ENCODE assay signal across 8 cellular contexts in the genomic region with DNA sequence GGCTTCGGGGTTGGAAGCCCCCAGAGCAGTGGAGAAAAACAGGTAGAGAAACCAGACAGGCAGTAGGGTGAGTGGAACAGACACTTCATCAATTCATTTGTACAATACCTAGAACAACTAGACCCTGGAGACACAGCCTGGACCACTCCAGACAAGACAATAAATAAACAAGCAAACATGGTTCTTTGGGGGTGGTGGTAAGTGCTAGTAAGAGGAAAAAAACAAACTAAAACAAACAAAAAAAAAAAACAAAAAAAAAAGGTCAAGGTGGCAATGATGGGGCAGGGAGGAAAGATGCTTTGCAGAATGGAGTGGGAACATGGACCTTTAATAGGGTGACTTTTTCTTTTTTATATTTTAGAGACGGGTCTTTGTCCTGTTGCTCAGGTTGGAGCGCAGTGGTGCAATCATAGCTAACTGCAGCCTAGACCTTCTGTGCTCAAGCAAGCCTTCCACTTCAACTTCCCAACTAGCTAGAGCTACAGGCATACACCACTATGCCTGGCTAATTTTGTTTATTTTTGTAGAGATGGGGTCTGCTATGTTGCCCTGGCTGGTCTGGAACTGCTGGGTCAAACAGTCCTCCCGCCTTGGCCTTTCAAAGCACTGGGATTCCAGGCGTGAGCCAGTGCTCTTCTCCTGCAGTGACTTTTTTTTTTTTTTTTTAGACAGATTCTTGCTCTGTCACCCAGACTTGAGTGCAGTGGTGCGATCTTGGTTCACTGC. TPM values are rescaled to one million over a fixed set of nuclear protein-coding genes. Genes with fewer than 3 reads are reported as not detected.
DNase-seq lines count a peak whose midpoint lies in the region; ATAC-seq and TF ChIP-seq lines count a peak whose summit lies in the region.

No MANE protein-coding gene starts in this region.

- no peak for ATAC-seq in mucosa of descending colon
- no peak for ATAC-seq in HG03175 (IDR thresholded peaks at IDR 0.05; ENCODE audit: unreplicated experiment)
- ATAC-seq in GM21528 (IDR thresholded peaks at IDR 0.05; ENCODE audit: low FRiP score, unreplicated experiment) = no peak

- POLR2A ChIA-PET in A673 (lab: Charles Lee; ENCODE audit: low non-redundant PET) = interaction anchor here (0.6 kb wide), 1 partner anchor 28 kb away, joined by 6 read pairs; no protein-coding TSS in a partner anchor

- H3K27me3 ChIP-seq in A673 (replicated peaks; ENCODE audit: insufficient read depth, low read depth, low read length, poor library complexity) (no peaks in the 10 kb centered on the region), brain microvascular endothelial cell (replicated peaks) (no peaks in the 10 kb centered on the region)

- H3K4me3 ChIP-seq in A673 (ENCODE audit: low read depth, low read length, poor library complexity, severe bottlenecking) (peak overlapping the region; percentile 59), brain microvascular endothelial cell (ENCODE audit: low read depth, low read length) (peak overlapping the region; percentile 98), mucosa of descending colon (peak overlapping the region; percentile 83)

- in situ Hi-C loops in brain microvascular endothelial cell (cut with HindIII; ENCODE audit: low pct_ligation_motif_present, low sequenced_read_pairs) = no loop called here

- DNase-seq in A673 (ENCODE audit: low spot score) (no peak), HFFc6 (no peak), brain microvascular endothelial cell (no peak), mucosa of descending colon (no peak), GM19240 (ENCODE audit: insufficient read length, low spot score) (no peak), DMS153 treated with DMSO at 0.1 percent for 48 hours (lab: John Stamatoyannopoulos, UW; ENCODE audit: unreplicated experiment) (no peak)

- BruUV-seq in A673 (replicated peaks; lab: Mats Ljungman, UMichigan) = no TSS peak

- peaks cover 12% of the 10 kb centered on the region for H3K36me3 ChIP-seq in A673 (ENCODE audit: insufficient read depth, low read length, poor library complexity, severe bottlenecking)
- H3K36me3 ChIP-seq in brain microvascular endothelial cell (replicated peaks) = peaks cover 8% of the 10 kb centered on the region
- no peaks in the 10 kb centered on the region for H3K36me3 ChIP-seq in mucosa of descending colon (ENCODE audit: low read depth)

- H3K9me3 Mint-ChIP-seq in HFFc6 = peaks cover 4% of the 10 kb centered on the region; the same call in 1 of the 2 replicates

- H3K4me1 Mint-ChIP-seq in HFFc6 (ENCODE audit: low read depth) = peaks cover 32% of the 10 kb centered on the region

- H3K27ac Mint-ChIP-seq in HFFc6 = peak overlapping the region; percentile 87

- H3K27ac ChIP-seq in A673 (ENCODE audit: low read depth, low read length, poor library complexity, severe bottlenecking) (peak overlapping the region; percentile 98), brain microvascular endothelial cell (peak overlapping the region; percentile 89)

- peaks cover 24% of the 10 kb centered on the region for H3K4me1 ChIP-seq in A673 (ENCODE audit: insufficient read depth, low read length, poor library complexity, severe bottlenecking)
- H3K4me1 ChIP-seq in mucosa of descending colon (ENCODE audit: low read depth) = peaks cover 26% of the 10 kb centered on the region

- peak overlapping the region; percentile 81 for H3K4me3 Mint-ChIP-seq in HFFc6

- H3K27me3 Mint-ChIP-seq in HFFc6 (ENCODE audit: insufficient read depth) = peaks cover 44% of the 10 kb centered on the region

- intact Hi-C loops in A673 (cut with micrococcal nuclease; ENCODE audit: unreplicated experiment) (loop anchor here (5.0 kb wide), 1 partner anchor 112 kb away; a partner anchor contains a TSS), mucosa of descending colon (cut with DNase I, micrococcal nuclease) (no loop called here)

- H3K9me3 ChIP-seq in A673 (ENCODE audit: low read depth, low read length, poor library complexity, severe bottlenecking) (no peaks in the 10 kb centered on the region), mucosa of descending colon (no peaks in the 10 kb centered on the region)

- H3K36me3 Mint-ChIP-seq in HFFc6 (ENCODE audit: low read depth) = peaks cover 4% of the 10 kb centered on the region

- CTCF ChIA-PET in A673 (lab: Charles Lee) = interaction anchor here (0.6 to 3.4 kb wide), 5 partner anchors 16 to 167 kb away, joined by 3 to 34 read pairs (median 5); no protein-coding TSS in a partner anchor

- no peak for TF ChIP-seq CTCF in A673 (conservative IDR thresholded peaks at IDR 0.05; ENCODE audit: low read depth, low read length)
- no peak for TF ChIP-seq CTCF in HFFc6 (IDR thresholded peaks at IDR 0.05)
- no peak for TF ChIP-seq CTCF in brain microvascular endothelial cell (IDR thresholded peaks at IDR 0.05; ENCODE audit: low read depth, low read length, missing control alignments)
- no peak for TF ChIP-seq CTCF in mucosa of descending colon (IDR thresholded peaks at IDR 0.05)

RNA-seq across cellular contexts. Expression of a gene that starts 3.1 kb away (rescaled TPM):
- total RNA-seq in A673 (2021) (27.7 and 28.6 TPM in 2 replicates), mucosa of descending colon (100 to 1,000 TPM; 170 to 191 (median 191) TPM)
- 10 to 100 TPM; 52.1 to 89.2 (median 83.8) TPM for total RNA-seq in HFFc6 (2021; fragmentation: NEBNext Ultra II Directional; extraction: Animal tissue kit (Norgen Biotek cat#: 25700))

RNA-seq across cellular contexts. Expression of a gene that starts 7.2 kb away (rescaled TPM):
- total RNA-seq in A673 (2021) (406 and 429 TPM in 2 replicates), mucosa of descending colon (100 to 1,000 TPM; 225 to 266 (median 256) TPM)
- total RNA-seq in HFFc6 (2021; fragmentation: NEBNext Ultra II Directional; extraction: Animal tissue kit (Norgen Biotek cat#: 25700)) = 100 to 1,000 TPM; 214 to 269 (median 229) TPM

RNA-seq across cellular contexts. Expression of a gene that starts 7.5 kb away (rescaled TPM):
- total RNA-seq in A673 (2021) (45.2 and 53.4 TPM in 2 replicates), mucosa of descending colon (10 to 100 TPM in 1 of 3 donors, 1 to 10 TPM in 2; 1.5 to 10.4 (median 2.7) TPM)
- 10 to 100 TPM; 14.1 to 30.3 (median 25.6) TPM for total RNA-seq in HFFc6 (2021; fragmentation: NEBNext Ultra II Directional; extraction: Animal tissue kit (Norgen Biotek cat#: 25700))

RNA-seq across cellular contexts. Expression of a gene that starts 12.0 kb away (rescaled TPM):
- total RNA-seq in A673 (2021) = 97.7 and 99.7 TPM in 2 replicates
- total RNA-seq in HFFc6 (2021; fragmentation: NEBNext Ultra II Directional; extraction: Animal tissue kit (Norgen Biotek cat#: 25700)) = 10 to 100 TPM; 17.9 to 43.2 (median 37.7) TPM
- 10 to 100 TPM in 1 of 3 donors, 1 to 10 TPM in 2; 5.5 to 12.4 (median 6.5) TPM for total RNA-seq in mucosa of descending colon

RNA-seq across cellular contexts. Expression of a gene that starts 19.0 kb away (rescaled TPM):
- total RNA-seq in A673 (2021) (25.8 and 34.1 TPM in 2 replicates), mucosa of descending colon (10 to 100 TPM; 52.2 to 91.9 (median 69.0) TPM)
- 10 to 100 TPM; 10.5 to 13.8 (median 11.5) TPM for total RNA-seq in HFFc6 (2021; fragmentation: NEBNext Ultra II Directional; extraction: Animal tissue kit (Norgen Biotek cat#: 25700))
